Comparison of ENCODE assay signal across 8 cellular contexts in the genomic region with DNA sequence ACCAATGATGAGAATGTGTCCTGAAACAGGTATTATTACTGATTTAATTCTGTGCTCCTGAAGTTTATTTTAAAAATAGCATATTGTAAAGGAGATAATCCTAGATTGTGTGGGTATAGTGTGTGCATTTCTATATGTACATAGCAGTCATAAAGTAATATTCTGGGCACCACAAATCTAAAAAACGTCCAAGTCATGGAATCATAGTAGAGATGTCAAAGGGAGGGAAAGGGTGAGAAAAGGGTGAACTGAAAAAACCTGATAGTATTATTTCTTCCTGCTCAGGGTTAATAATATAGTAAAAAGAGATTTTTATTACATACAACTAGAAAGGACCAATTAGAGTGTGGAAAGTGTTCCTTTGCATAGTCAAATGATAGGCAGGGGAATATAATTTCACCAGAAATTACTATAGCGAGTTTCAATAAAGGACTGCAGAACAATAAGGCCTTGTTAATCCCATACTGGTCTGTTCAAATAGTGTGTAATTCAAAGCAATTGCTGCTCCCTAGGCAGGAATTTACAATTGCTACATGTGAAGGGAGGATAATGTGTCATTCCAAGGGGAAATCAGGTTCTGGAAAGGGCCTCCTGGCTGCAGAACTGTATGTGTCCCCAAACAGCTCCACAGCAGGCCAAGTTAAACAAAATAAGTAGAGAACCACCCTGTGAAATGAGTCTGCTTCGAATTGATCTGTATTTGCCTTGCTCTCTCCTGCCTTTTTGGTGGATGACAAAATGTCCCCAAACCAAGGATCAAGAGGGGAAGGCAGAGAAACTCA. TPM values are rescaled to one million over a fixed set of nuclear protein-coding genes. Genes with fewer than 3 reads are reported as not detected.
DNase-seq lines count a peak whose midpoint lies in the region; ATAC-seq and TF ChIP-seq lines count a peak whose summit lies in the region.

No MANE protein-coding gene starts in this region.

- no peaks in the 10 kb centered on the region for H4K20me1 ChIP-seq in GM23248 (ENCODE audit: insufficient read depth)

- H3K4me3 ChIP-seq in GM23248 (no peak overlapping the region), rectal smooth muscle tissue (ENCODE audit: low read length) (no peak overlapping the region)

- H3K4me2 ChIP-seq in GM23248 (ENCODE audit: unreplicated experiment), result peak overlapping the region; percentile 62

- peaks cover 52% of the 10 kb centered on the region for H3K4me1 ChIP-seq in GM23248 (ENCODE audit: insufficient read depth)
- peaks cover 31% of the 10 kb centered on the region for H3K4me1 ChIP-seq in foreskin keratinocyte
- no peaks in the 10 kb centered on the region for H3K4me1 ChIP-seq in rectal smooth muscle tissue (ENCODE audit: control insufficient read depth, insufficient read depth, low read length)

- H3K9ac ChIP-seq in GM23248 (peak overlapping the region; percentile 21; the same call in 1 of the 2 replicates), rectal smooth muscle tissue (ENCODE audit: low read length) (no peak overlapping the region)

- 30 to 47% methylated on average over 3 of the region's 3 CpGs for WGBS in GM23248 (ENCODE audit: low coverage in 1 of 2, low lambda C conversion rate in 2 of 2, missing lambda C conversion rate in 2 of 2), 2 experiments

- no peaks in the 10 kb centered on the region for H3K27me3 ChIP-seq in GM23248 (replicated peaks; ENCODE audit: insufficient read depth)
- no peaks in the 10 kb centered on the region for H3K27me3 ChIP-seq in foreskin keratinocyte
- no peaks in the 10 kb centered on the region for H3K27me3 ChIP-seq in rectal smooth muscle tissue (ENCODE audit: control insufficient read depth, insufficient read depth, low read length)

- no peaks in the 10 kb centered on the region for H3K79me2 ChIP-seq in GM23248 (ENCODE audit: insufficient read depth)

- H3K36me3 ChIP-seq in GM23248 (ENCODE audit: low read depth) (no peaks in the 10 kb centered on the region), rectal smooth muscle tissue (ENCODE audit: control insufficient read depth, insufficient read depth, low read length) (no peaks in the 10 kb centered on the region)

- peaks cover 49% of the 10 kb centered on the region for H3F3A ChIP-seq in GM23248 (ENCODE audit: insufficient read depth)

- TF ChIP-seq CTCF in foreskin keratinocyte (conservative IDR thresholded peaks at IDR 0.05), result no peak

- no peaks in the 10 kb centered on the region for H3K9me3 ChIP-seq in GM23248 (ENCODE audit: low read depth)

- in situ Hi-C loops in GM23248 (cut with MboI), result no loop called here

- ATAC-seq in foreskin keratinocyte (peak; percentile 34), GM18519 (IDR thresholded peaks at IDR 0.05; ENCODE audit: low FRiP score, unreplicated experiment) (no peak)

- peak overlapping the region; percentile 73 for H3K27ac ChIP-seq in GM23248
- H3K27ac ChIP-seq in foreskin keratinocyte, result peak overlapping the region; percentile 58
- H3K27ac ChIP-seq in rectal smooth muscle tissue (ENCODE audit: low read depth, low read length), result peak overlapping the region; percentile 6

- no peaks in the 10 kb centered on the region for H3K9me2 ChIP-seq in GM23248 (ENCODE audit: insufficient read depth)

- peak; percentile 79 for DNase-seq in GM23248
- DNase-seq in SW480 (ENCODE audit: low spot score), result peak; percentile 79
- DNase-seq in foreskin keratinocyte, result peak in 1 of 2 donors; percentile 80
- DNase-seq in SIG-M5 treated with dmso at 0.1 percent for 504 hours (lab: John Stamatoyannopoulos, UW; ENCODE audit: unreplicated experiment), result no peak
- DNase-seq in NCI-H226, result no peak
- DNase-seq in middle frontal gyrus (ENCODE audit: extremely low spot score, low spot score), result no peak

- H2AFZ ChIP-seq in GM23248, result no peak overlapping the region

RNA-seq across cellular contexts. Expression of gene KMT2E, which starts 42.5 kb away (rescaled TPM):
- 29.1 and 30.7 TPM in 2 replicates for total RNA-seq in GM23248 (2014; rRNA removed; shearing (Covaris generic))
- polyA plus RNA-seq in GM23248 (2016; fragmentation: Nextera tagmentation; extraction: Ambion mirVana), result 63.2 and 63.5 TPM in 2 replicates
- total RNA-seq in foreskin keratinocyte, result 35.4 and 37.4 TPM in 2 replicates
- polyA plus RNA-seq in foreskin keratinocyte, result 4.5 and 5.6 TPM in 2 replicates

Comparison
In these comparisons a context has a peak if more than half of its experiments do, and no peak if none do; other contexts are left out.
1. DNase-seq: peak in GM23248 (single experiment) and SW480 (single experiment); none in SIG-M5 treated with dmso at 0.1 percent for 504 hours (single experiment), NCI-H226 (single experiment) and middle frontal gyrus (single experiment).
2. H3K27ac ChIP-seq: peak in every context shown above with its lines; median percentile 73 in GM23248; 58 in foreskin keratinocyte; 6 in rectal smooth muscle tissue.